ENCODE assay signal across 11 cellular contexts in genomic region chr4:41362647-41363383, GRCh38.
DNase-seq lines count a peak whose midpoint lies in the region; ATAC-seq and TF ChIP-seq lines count a peak whose summit lies in the region.
"Had no signal": no experiment of that assay in that cellular context is flagged by ENCODE, and none has a peak within 500 bp of the region (broad histone marks: within the 10 kb centered on the region; RNA-seq: fewer than 3 reads in every experiment).

No MANE protein-coding gene starts in this region.

- H3K9ac ChIP-seq in adipocyte (ENCODE audit: low read length), result peak overlapping the region; percentile 12

- no peaks in the 10 kb centered on the region for H3K9me3 ChIP-seq in adipocyte (ENCODE audit: control insufficient read depth, low read length)
- no peaks in the 10 kb centered on the region for H3K9me3 ChIP-seq in spleen

- peak overlapping the region in 6 of 8 donors; percentile 10 to 85 (median 82) for H3K27ac ChIP-seq in spleen

- TF ChIP-seq CTCF in spleen (IDR thresholded peaks at IDR 0.05 in 8 of 11, conservative IDR thresholded peaks at IDR 0.05 in 3 of 11), result no peak

- H3K4me3 ChIP-seq in adipocyte (ENCODE audit: low read length), result peak overlapping the region; percentile 60
- peak overlapping the region; percentile 3 to 79 (median 56) for H3K4me3 ChIP-seq in spleen

- TF ChIP-seq POLR2A in spleen (IDR thresholded peaks at IDR 0.05), result no peak

- DNase-seq in HT-29 (ENCODE audit: low spot score) (peak; percentile 25), adipocyte (ENCODE audit: low read depth) (no peak), inferior parietal cortex (ENCODE audit: extremely low spot score) (peak; percentile 57), spleen (peak; percentile 51), RPMI8226 (no peak)
- DNase-seq: activated T-cell treated with anti-CD3 and anti-CD28 coated beads, Interleukin-2, amount 50 U/mL, for 1 hour; immature natural killer cell had no signal

- 34 to 52% (median 45%) methylated on average over 10 of the region's 10 CpGs for WGBS in spleen, 5 donors

- no peaks in the 10 kb centered on the region for H3K27me3 ChIP-seq in adipocyte (replicated peaks; ENCODE audit: control insufficient read depth, insufficient read depth, low read length)
- H3K27me3 ChIP-seq in spleen (replicated peaks in 1 of 7), result peaks cover 0 to 76% (median 19%) of the 10 kb centered on the region in 7 donors

- H3K36me3 ChIP-seq in adipocyte (ENCODE audit: control insufficient read depth, insufficient read depth, low read length, severe bottlenecking), result no peaks in the 10 kb centered on the region
- no peaks in the 10 kb centered on the region for H3K36me3 ChIP-seq in spleen

- H3K4me1 ChIP-seq in adipocyte (ENCODE audit: control insufficient read depth, insufficient read depth, low read length) (peaks cover 39% of the 10 kb centered on the region), spleen (peaks cover 0 to 24% (median 4%) of the 10 kb centered on the region in 6 donors)

- ATAC-seq in HG02981 (IDR thresholded peaks at IDR 0.05; ENCODE audit: unreplicated experiment) (no peak), HG02623 (IDR thresholded peaks at IDR 0.05; ENCODE audit: unreplicated experiment) (no peak), GM21381 (IDR thresholded peaks at IDR 0.05; ENCODE audit: unreplicated experiment) (no peak)
- ATAC-seq: stimulated activated effector memory CD8-positive, alpha-beta T cell treated with anti-CD3 and anti-CD28 coated beads, Interleukin-12 subunit alpha, Interleukin-12 subunit beta, amount 100 ng/mL, for 72 hours had no signal

- intact Hi-C loops in spleen (cut with DNase I; ENCODE audit: low total_unique reads), result no loop called here

Comparison
In these comparisons a context has a peak if more than half of its experiments do, and no peak if none do; other contexts are left out.
1. DNase-seq: peak in HT-29 (single experiment), inferior parietal cortex (single experiment) and spleen (single experiment); none in adipocyte (single experiment) and RPMI8226 (single experiment).